ENCODE assay signal across 10 cellular contexts in genomic region chr9:135743021-135743420, GRCh38. TPM values are rescaled to one million over a fixed set of nuclear protein-coding genes. Genes with fewer than 3 reads are reported as not detected.
"Had no signal": no experiment of that assay in that cellular context is flagged by ENCODE, and none has a peak within 500 bp of the region (broad histone marks: within the 10 kb centered on the region; RNA-seq: fewer than 3 reads in every experiment).

No MANE protein-coding gene starts in this region.

- H3K9ac ChIP-seq: KMS-11 had no signal

- DNase-seq: H9, HCEC 1CT, KBM-7 had no signal

- ATAC-seq: GM23338, HepG2 had no signal

- H2AFZ ChIP-seq: GM23338 had no signal

- H3K4me2 ChIP-seq: GM23338, KMS-11 had no signal

- H3K4me3 ChIP-seq: GM23338 had no signal

- H3K27ac ChIP-seq: HL-60, KMS-11 had no signal

RNA-seq across cellular contexts. Expression of gene KCNT1, which starts 41.0 kb away (rescaled TPM):
- total RNA-seq: HepG2, HT1080 had no signal
- polyA plus RNA-seq: HepG2, IgD-negative memory B cell had no signal

RNA-seq across cellular contexts. Expression of gene SOHLH1, which starts 43.7 kb away (rescaled TPM):
- total RNA-seq: H1, H9, HT1080 had no signal
- polyA plus RNA-seq: GM23338, IgD-negative memory B cell had no signal
